In the genomic region with DNA sequence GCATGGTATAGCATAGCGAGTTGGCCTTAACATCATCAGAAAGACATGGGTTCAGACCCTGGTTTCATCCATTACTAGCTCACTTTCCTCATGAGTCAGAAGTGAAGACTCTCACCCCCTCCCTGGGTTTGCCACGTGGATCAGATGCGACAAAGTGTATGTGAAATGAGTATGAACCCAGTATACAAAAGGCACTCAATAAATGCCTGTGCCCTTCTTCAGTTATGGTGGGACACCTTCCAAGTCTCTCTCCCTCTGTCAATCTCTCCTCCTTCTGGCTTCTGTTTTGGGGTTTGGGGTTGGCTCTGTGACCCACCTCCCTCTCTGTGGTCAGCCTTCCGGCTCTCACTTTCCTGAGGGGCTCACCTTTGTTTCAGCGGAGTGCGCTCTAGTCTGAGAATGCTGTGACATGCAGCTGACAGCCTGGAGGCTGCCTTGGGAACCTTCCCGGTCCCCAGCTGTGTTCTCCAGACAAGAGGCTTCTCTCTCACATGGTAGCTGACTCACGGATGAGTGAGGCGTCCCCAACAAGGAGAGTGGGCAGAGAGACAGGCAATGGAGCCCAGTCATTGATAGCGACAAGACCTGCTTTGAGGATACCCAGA, we compare ENCODE assay signal across 1 cellular context.
TF ChIP-seq lines count a peak whose summit lies in the region.

No MANE protein-coding gene starts in this region.

TF ChIP-seq in GM12878, 131 proteins besides CTCF, POLR2A, EP300 and RAD21 (continued from another document and continues in another):
- TF ChIP-seq, protein P1, sequence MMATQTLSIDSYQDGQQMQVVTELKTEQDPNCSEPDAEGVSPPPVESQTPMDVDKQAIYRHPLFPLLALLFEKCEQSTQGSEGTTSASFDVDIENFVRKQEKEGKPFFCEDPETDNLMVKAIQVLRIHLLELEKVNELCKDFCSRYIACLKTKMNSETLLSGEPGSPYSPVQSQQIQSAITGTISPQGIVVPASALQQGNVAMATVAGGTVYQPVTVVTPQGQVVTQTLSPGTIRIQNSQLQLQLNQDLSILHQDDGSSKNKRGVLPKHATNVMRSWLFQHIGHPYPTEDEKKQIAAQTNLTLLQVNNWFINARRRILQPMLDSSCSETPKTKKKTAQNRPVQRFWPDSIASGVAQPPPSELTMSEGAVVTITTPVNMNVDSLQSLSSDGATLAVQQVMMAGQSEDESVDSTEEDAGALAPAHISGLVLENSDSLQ (IDR thresholded peaks at IDR 0.05) = no peak
- TF ChIP-seq EGR1 (IDR thresholded peaks at IDR 0.05; ENCODE audit: borderline replicate concordance in 1 of 2, low read depth in 2 of 2, low read length in 2 of 2) = no peak
- TF ChIP-seq MAX (IDR thresholded peaks at IDR 0.05; ENCODE audit: low read depth, low read length) = no peak
- no peak for TF ChIP-seq SMARCA5 (IDR thresholded peaks at IDR 0.05)
- TF ChIP-seq, protein P2, sequence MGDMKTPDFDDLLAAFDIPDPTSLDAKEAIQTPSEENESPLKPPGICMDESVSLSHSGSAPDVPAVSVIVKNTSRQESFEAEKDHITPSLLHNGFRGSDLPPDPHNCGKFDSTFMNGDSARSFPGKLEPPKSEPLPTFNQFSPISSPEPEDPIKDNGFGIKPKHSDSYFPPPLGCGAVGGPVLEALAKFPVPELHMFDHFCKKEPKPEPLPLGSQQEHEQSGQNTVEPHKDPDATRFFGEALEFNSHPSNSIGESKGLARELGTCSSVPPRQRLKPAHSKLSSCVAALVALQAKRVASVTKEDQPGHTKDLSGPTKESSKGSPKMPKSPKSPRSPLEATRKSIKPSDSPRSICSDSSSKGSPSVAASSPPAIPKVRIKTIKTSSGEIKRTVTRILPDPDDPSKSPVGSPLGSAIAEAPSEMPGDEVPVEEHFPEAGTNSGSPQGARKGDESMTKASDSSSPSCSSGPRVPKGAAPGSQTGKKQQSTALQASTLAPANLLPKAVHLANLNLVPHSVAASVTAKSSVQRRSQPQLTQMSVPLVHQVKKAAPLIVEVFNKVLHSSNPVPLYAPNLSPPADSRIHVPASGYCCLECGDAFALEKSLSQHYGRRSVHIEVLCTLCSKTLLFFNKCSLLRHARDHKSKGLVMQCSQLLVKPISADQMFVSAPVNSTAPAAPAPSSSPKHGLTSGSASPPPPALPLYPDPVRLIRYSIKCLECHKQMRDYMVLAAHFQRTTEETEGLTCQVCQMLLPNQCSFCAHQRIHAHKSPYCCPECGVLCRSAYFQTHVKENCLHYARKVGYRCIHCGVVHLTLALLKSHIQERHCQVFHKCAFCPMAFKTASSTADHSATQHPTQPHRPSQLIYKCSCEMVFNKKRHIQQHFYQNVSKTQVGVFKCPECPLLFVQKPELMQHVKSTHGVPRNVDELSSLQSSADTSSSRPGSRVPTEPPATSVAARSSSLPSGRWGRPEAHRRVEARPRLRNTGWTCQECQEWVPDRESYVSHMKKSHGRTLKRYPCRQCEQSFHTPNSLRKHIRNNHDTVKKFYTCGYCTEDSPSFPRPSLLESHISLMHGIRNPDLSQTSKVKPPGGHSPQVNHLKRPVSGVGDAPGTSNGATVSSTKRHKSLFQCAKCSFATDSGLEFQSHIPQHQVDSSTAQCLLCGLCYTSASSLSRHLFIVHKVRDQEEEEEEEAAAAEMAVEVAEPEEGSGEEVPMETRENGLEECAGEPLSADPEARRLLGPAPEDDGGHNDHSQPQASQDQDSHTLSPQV (IDR thresholded peaks at IDR 0.05) = no peak
- TF ChIP-seq MTA3 (IDR thresholded peaks at IDR 0.05; ENCODE audit: borderline replicate concordance, low read length) = peak; percentile 64; the same call in 1 of the 2 replicates
- TF ChIP-seq SP1 (IDR thresholded peaks at IDR 0.05; ENCODE audit: low read depth, low read length) = no peak
- TF ChIP-seq, protein P3, sequence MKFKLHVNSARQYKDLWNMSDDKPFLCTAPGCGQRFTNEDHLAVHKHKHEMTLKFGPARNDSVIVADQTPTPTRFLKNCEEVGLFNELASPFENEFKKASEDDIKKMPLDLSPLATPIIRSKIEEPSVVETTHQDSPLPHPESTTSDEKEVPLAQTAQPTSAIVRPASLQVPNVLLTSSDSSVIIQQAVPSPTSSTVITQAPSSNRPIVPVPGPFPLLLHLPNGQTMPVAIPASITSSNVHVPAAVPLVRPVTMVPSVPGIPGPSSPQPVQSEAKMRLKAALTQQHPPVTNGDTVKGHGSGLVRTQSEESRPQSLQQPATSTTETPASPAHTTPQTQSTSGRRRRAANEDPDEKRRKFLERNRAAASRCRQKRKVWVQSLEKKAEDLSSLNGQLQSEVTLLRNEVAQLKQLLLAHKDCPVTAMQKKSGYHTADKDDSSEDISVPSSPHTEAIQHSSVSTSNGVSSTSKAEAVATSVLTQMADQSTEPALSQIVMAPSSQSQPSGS (IDR thresholded peaks at IDR 0.05; ENCODE audit: low read length) = 0 out of 2 replicates have a peak, but pooled peaks have one; percentile 18
- TF ChIP-seq SREBF1 (IDR thresholded peaks at IDR 0.05; ENCODE audit: low read length) = no peak
- no peak for TF ChIP-seq RB1 (IDR thresholded peaks at IDR 0.05; ENCODE audit: borderline replicate concordance)
- TF ChIP-seq CREB1 (IDR thresholded peaks at IDR 0.05; ENCODE audit: low read depth) = peak; percentile 78
- no peak for TF ChIP-seq ZZZ3 (IDR thresholded peaks at IDR 0.05; ENCODE audit: control insufficient read depth, insufficient read length, low read depth)
- TF ChIP-seq HDGF (IDR thresholded peaks at IDR 0.05) = no peak
- TF ChIP-seq IKZF1 (conservative IDR thresholded peaks at IDR 0.05) = no peak
- TF ChIP-seq SRF (IDR thresholded peaks at IDR 0.05; ENCODE audit: low read depth in 2 of 2, low read length in 2 of 2) = no peak
- no peak for TF ChIP-seq POLR2AphosphoS5 (IDR thresholded peaks at IDR 0.05; ENCODE audit: low read length)
- no peak for TF ChIP-seq STAT1 (conservative IDR thresholded peaks at IDR 0.05)
- no peak for TF ChIP-seq SMAD1 (IDR thresholded peaks at IDR 0.05; ENCODE audit: low read depth, partially characterized antibody)
- TF ChIP-seq IRF5 (IDR thresholded peaks at IDR 0.05; ENCODE audit: borderline replicate concordance) = no peak
- TF ChIP-seq IKZF2 (IDR thresholded peaks at IDR 0.05) = 0 out of 4 replicates have a peak, but pooled peaks of 1 of the 2 experiments have one; percentile 6
- TF ChIP-seq, protein P4, sequence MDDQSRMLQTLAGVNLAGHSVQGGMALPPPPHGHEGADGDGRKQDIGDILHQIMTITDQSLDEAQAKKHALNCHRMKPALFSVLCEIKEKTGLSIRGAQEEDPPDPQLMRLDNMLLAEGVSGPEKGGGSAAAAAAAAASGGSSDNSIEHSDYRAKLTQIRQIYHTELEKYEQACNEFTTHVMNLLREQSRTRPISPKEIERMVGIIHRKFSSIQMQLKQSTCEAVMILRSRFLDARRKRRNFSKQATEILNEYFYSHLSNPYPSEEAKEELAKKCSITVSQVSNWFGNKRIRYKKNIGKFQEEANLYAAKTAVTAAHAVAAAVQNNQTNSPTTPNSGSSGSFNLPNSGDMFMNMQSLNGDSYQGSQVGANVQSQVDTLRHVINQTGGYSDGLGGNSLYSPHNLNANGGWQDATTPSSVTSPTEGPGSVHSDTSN (IDR thresholded peaks at IDR 0.05; ENCODE audit: insufficient replicate concordance, low read depth, low read length) = no peak
- no peak for TF ChIP-seq RBBP5 (conservative IDR thresholded peaks at IDR 0.05)
- TF ChIP-seq, protein P5, sequence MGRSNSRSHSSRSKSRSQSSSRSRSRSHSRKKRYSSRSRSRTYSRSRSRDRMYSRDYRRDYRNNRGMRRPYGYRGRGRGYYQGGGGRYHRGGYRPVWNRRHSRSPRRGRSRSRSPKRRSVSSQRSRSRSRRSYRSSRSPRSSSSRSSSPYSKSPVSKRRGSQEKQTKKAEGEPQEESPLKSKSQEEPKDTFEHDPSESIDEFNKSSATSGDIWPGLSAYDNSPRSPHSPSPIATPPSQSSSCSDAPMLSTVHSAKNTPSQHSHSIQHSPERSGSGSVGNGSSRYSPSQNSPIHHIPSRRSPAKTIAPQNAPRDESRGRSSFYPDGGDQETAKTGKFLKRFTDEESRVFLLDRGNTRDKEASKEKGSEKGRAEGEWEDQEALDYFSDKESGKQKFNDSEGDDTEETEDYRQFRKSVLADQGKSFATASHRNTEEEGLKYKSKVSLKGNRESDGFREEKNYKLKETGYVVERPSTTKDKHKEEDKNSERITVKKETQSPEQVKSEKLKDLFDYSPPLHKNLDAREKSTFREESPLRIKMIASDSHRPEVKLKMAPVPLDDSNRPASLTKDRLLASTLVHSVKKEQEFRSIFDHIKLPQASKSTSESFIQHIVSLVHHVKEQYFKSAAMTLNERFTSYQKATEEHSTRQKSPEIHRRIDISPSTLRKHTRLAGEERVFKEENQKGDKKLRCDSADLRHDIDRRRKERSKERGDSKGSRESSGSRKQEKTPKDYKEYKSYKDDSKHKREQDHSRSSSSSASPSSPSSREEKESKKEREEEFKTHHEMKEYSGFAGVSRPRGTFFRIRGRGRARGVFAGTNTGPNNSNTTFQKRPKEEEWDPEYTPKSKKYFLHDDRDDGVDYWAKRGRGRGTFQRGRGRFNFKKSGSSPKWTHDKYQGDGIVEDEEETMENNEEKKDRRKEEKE (IDR thresholded peaks at IDR 0.05) = no peak
- TF ChIP-seq, protein P6, sequence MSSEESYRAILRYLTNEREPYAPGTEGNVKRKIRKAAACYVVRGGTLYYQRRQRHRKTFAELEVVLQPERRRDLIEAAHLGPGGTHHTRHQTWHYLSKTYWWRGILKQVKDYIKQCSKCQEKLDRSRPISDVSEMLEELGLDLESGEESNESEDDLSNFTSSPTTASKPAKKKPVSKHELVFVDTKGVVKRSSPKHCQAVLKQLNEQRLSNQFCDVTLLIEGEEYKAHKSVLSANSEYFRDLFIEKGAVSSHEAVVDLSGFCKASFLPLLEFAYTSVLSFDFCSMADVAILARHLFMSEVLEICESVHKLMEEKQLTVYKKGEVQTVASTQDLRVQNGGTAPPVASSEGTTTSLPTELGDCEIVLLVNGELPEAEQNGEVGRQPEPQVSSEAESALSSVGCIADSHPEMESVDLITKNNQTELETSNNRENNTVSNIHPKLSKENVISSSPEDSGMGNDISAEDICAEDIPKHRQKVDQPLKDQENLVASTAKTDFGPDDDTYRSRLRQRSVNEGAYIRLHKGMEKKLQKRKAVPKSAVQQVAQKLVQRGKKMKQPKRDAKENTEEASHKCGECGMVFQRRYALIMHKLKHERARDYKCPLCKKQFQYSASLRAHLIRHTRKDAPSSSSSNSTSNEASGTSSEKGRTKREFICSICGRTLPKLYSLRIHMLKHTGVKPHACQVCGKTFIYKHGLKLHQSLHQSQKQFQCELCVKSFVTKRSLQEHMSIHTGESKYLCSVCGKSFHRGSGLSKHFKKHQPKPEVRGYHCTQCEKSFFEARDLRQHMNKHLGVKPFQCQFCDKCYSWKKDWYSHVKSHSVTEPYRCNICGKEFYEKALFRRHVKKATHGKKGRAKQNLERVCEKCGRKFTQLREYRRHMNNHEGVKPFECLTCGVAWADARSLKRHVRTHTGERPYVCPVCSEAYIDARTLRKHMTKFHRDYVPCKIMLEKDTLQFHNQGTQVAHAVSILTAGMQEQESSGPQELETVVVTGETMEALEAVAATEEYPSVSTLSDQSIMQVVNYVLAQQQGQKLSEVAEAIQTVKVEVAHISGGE (CRISPR knock-in tag; IDR thresholded peaks at IDR 0.05) = no peak
- no peak for TF ChIP-seq POU2F2 (IDR thresholded peaks at IDR 0.05; ENCODE audit: borderline replicate concordance, low read depth, low read length)
- 0 out of 2 replicates have a peak, but pooled peaks have one; percentile 33 for TF ChIP-seq YY1 (IDR thresholded peaks at IDR 0.05; ENCODE audit: low read depth, low read length)
- no peak for TF ChIP-seq ZSCAN29 (IDR thresholded peaks at IDR 0.05)
- no peak for TF ChIP-seq BMI1 (IDR thresholded peaks at IDR 0.05; ENCODE audit: borderline replicate concordance)
- TF ChIP-seq SMC3 (IDR thresholded peaks at IDR 0.05; ENCODE audit: borderline replicate concordance, low read length) = no peak
- TF ChIP-seq FOXK2 (IDR thresholded peaks at IDR 0.05) = no peak
- no peak for TF ChIP-seq CEBPB (IDR thresholded peaks at IDR 0.05; ENCODE audit: borderline replicate concordance in 1 of 2, low read depth in 2 of 2, low read length in 2 of 2)
- no peak for TF ChIP-seq KDM1A (IDR thresholded peaks at IDR 0.05; ENCODE audit: borderline replicate concordance)
- TF ChIP-seq TCF12 (IDR thresholded peaks at IDR 0.05; ENCODE audit: low read depth, low read length) = no peak
- TF ChIP-seq EED (IDR thresholded peaks at IDR 0.05; ENCODE audit: low read depth) = peak; percentile 73; the same call in 1 of the 2 replicates
- no peak for TF ChIP-seq MYC (IDR thresholded peaks at IDR 0.05; ENCODE audit: insufficient read depth, insufficient read length, insufficient replicate concordance, low read length, severe bottlenecking)
- TF ChIP-seq HDAC2 (IDR thresholded peaks at IDR 0.05) = no peak
- TF ChIP-seq MTA2 (IDR thresholded peaks at IDR 0.05; ENCODE audit: low read depth) = no peak
- no peak for TF ChIP-seq ATF7 (IDR thresholded peaks at IDR 0.05; ENCODE audit: low read depth)
- no peak for TF ChIP-seq ZBED1 (IDR thresholded peaks at IDR 0.05; ENCODE audit: borderline replicate concordance)
- TF ChIP-seq HCFC1 (IDR thresholded peaks at IDR 0.05; ENCODE audit: low read length) = no peak
- TF ChIP-seq HSF1 (IDR thresholded peaks at IDR 0.05; ENCODE audit: low read depth, low read length) = no peak
- no peak for TF ChIP-seq KAT2A (conservative IDR thresholded peaks at IDR 0.05; ENCODE audit: control insufficient read depth, low read depth, low read length)
- no peak for TF ChIP-seq HDAC6 (IDR thresholded peaks at IDR 0.05; ENCODE audit: unreplicated experiment)
- no peak for TF ChIP-seq NR2C2 (IDR thresholded peaks at IDR 0.05; ENCODE audit: borderline replicate concordance, control insufficient read depth, insufficient read length, low read depth)
- TF ChIP-seq RFX5 (IDR thresholded peaks at IDR 0.05; ENCODE audit: low read depth, low read length) = no peak
- TF ChIP-seq NR2C1 (IDR thresholded peaks at IDR 0.05) = no peak
- no peak for TF ChIP-seq SUZ12 (IDR thresholded peaks at IDR 0.05; ENCODE audit: unreplicated experiment)
- no peak for TF ChIP-seq RCOR1 (conservative IDR thresholded peaks at IDR 0.05; ENCODE audit: low read depth, low read length)
